ENCODE assay signal across 1 cellular context in genomic region chr4:147749811-147750321, GRCh38.
TF ChIP-seq lines count a peak whose summit lies in the region.

No MANE protein-coding gene starts in this region.

TF ChIP-seq in K562, 482 proteins besides CTCF, POLR2A, EP300 and RAD21 (continued from another document):
- TF ChIP-seq E2F8 (IDR thresholded peaks at IDR 0.05; ENCODE audit: low read depth, partially characterized antibody) (no peak), CCNT2 (IDR thresholded peaks at IDR 0.05; ENCODE audit: borderline replicate concordance, extremely low read depth, insufficient read length, low read depth, low read length) (no peak), MEF2D (tag; conservative IDR thresholded peaks at IDR 0.05; ENCODE audit: low read depth) (no peak), KLF6 (CRISPR knock-in tag; IDR thresholded peaks at IDR 0.05; ENCODE audit: borderline replicate concordance) (no peak), SNIP1 (IDR thresholded peaks at IDR 0.05; ENCODE audit: low read depth) (no peak), SMAD3 (CRISPR knock-in tag; conservative IDR thresholded peaks at IDR 0.05) (no peak), PHTF2 (CRISPR knock-in tag; IDR thresholded peaks at IDR 0.05) (no peak), ARID2 (IDR thresholded peaks at IDR 0.05) (no peak), DACH1 (IDR thresholded peaks at IDR 0.05; ENCODE audit: partially characterized antibody) (no peak)
- TF ChIP-seq, protein P1, sequence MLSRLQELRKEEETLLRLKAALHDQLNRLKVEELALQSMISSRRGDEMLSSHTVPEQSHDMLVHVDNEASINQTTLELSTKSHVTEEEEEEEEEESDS (CRISPR knock-in tag; IDR thresholded peaks at IDR 0.05), result no peak
- TF ChIP-seq, protein P2, sequence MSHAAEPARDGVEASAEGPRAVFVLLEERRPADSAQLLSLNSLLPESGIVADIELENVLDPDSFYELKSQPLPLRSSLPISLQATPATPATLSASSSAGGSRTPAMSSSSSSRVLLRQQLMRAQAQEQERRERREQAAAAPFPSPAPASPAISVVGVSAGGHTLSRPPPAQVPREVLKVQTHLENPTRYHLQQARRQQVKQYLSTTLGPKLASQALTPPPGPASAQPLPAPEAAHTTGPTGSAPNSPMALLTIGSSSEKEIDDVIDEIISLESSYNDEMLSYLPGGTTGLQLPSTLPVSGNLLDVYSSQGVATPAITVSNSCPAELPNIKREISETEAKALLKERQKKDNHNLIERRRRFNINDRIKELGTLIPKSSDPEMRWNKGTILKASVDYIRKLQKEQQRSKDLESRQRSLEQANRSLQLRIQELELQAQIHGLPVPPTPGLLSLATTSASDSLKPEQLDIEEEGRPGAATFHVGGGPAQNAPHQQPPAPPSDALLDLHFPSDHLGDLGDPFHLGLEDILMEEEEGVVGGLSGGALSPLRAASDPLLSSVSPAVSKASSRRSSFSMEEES (CRISPR knock-in tag; IDR thresholded peaks at IDR 0.05), result no peak
TF ChIP-seq in K562: peak in this region for 0.
